ENCODE assay signal across 19 cellular contexts in genomic region chr10:114077815-114078219, GRCh38. TPM values are rescaled to one million over a fixed set of nuclear protein-coding genes. Genes with fewer than 3 reads are reported as not detected.
DNase-seq lines count a peak whose midpoint lies in the region; ATAC-seq and TF ChIP-seq lines count a peak whose summit lies in the region.
"Had no signal": no experiment of that assay in that cellular context is flagged by ENCODE, and none has a peak within 500 bp of the region (broad histone marks: within the 10 kb centered on the region; RNA-seq: fewer than 3 reads in every experiment).

No MANE protein-coding gene starts in this region.

- peak overlapping the region in 53 of 59 donors; percentile 16 to 86 (median 57) for H3K27ac ChIP-seq in dorsolateral prefrontal cortex
- H3K27ac ChIP-seq: breast epithelium, suprapubic skin had no signal

- no peak for DNase-seq in dorsolateral prefrontal cortex
- DNase-seq in retina = peak; percentile 35
- no peak for DNase-seq in activated CD4-positive, alpha-beta T cell treated with anti-CD3 and anti-CD28 coated beads for 48 hours
- no peak for DNase-seq in activated CD8-positive, alpha-beta memory T cell treated with anti-CD3 and anti-CD28 coated beads for 24 hours
- DNase-seq in OCI-M2 (lab: John Stamatoyannopoulos, UW; ENCODE audit: unreplicated experiment) = no peak
- DNase-seq: activated B cell treated with CpG ODN at 0.5 μM for 24 hours; activated naive CD4-positive, alpha-beta T cell treated with anti-CD3 and anti-CD28 coated beads for 36 hours; DMS 273 treated with DMSO at 0.1 percent for 48 hours; effector memory CD4-positive, alpha-beta T cell; GOT3; Kasumi-1; NCI-H1694 treated with DMSO at 0.1 percent for 48 hours; NCI-H524; stimulated activated CD4-positive, alpha-beta T cell treated with anti-CD3 and anti-CD28 coated beads, Interleukin-12 subunit alpha, Interleukin-12 subunit beta, amount 100 ng/mL, for 4 hours; SW 1271 had no signal

- intact Hi-C loops in dorsolateral prefrontal cortex (cut with DNase I) = no loop called here

- no peak for TF ChIP-seq CTCF in dorsolateral prefrontal cortex (IDR thresholded peaks at IDR 0.05 in 54 of 56, conservative IDR thresholded peaks at IDR 0.05 in 2 of 56; ENCODE audit: low read depth in 1 of 56, partially characterized antibody in 56 of 56)

- H3K27me3 ChIP-seq in dorsolateral prefrontal cortex = no peaks in the 10 kb centered on the region
- H3K27me3 ChIP-seq: breast epithelium, suprapubic skin had no signal

- ATAC-seq in GM18511 (IDR thresholded peaks at IDR 0.05; ENCODE audit: unreplicated experiment) = peak; percentile 79
- ATAC-seq in HG02610 (IDR thresholded peaks at IDR 0.05; ENCODE audit: unreplicated experiment) = peak; percentile 68

- no peak overlapping the region for H3K4me3 ChIP-seq in dorsolateral prefrontal cortex
- H3K4me3 ChIP-seq: breast epithelium, suprapubic skin had no signal

RNA-seq across cellular contexts. Expression of gene ADRB1, which starts 34.2 kb away (rescaled TPM):
- total RNA-seq in dorsolateral prefrontal cortex = 10 to 100 TPM in 119 of 120 experiments, 1 to 10 TPM in 1; 7.9 to 37.2 (median 21.1) TPM
- total RNA-seq: activated B cell treated with CpG ODN at 0.5 μM for 24 hours; activated naive CD4-positive, alpha-beta T cell treated with anti-CD3 and anti-CD28 coated beads for 36 hours had no signal
